Comparison of ENCODE assay signal across 15 cellular contexts in genomic region chr5:127995556-127995955, GRCh38.
DNase-seq lines count a peak whose midpoint lies in the region; TF ChIP-seq lines count a peak whose summit lies in the region.
"Had no signal": no experiment of that assay in that cellular context is flagged by ENCODE, and none has a peak within 500 bp of the region (broad histone marks: within the 10 kb centered on the region; RNA-seq: fewer than 3 reads in every experiment).

No MANE protein-coding gene starts in this region.

- peak overlapping the region; percentile 20 for H3K4me2 ChIP-seq in OCI-LY3 (ENCODE audit: low read length)
- H3K4me2 ChIP-seq: PC-9 had no signal

- H3K4me1 ChIP-seq in OCI-LY3 (ENCODE audit: low read length) (peaks cover 12% of the 10 kb centered on the region), transverse colon (peaks cover 0 to 15% (median 7%) of the 10 kb centered on the region in 4 donors)

- H3K79me2 ChIP-seq in OCI-LY3 (ENCODE audit: low read length) = no peaks in the 10 kb centered on the region

- H2AFZ ChIP-seq in OCI-LY3 (ENCODE audit: low read depth, low read length) = no peak overlapping the region
- H2AFZ ChIP-seq: PC-9 had no signal

- TF ChIP-seq POLR2A in transverse colon (IDR thresholded peaks at IDR 0.05) = no peak

- H3K27ac ChIP-seq in OCI-LY3 (ENCODE audit: low read length) (0 out of 2 replicates have a peak overlapping the region, but pooled peaks have one; percentile 42), transverse colon (no peak overlapping the region)
- H3K27ac ChIP-seq: C4-2B, PC-9, RWPE1 had no signal

- H3K27me3 ChIP-seq in OCI-LY3 (ENCODE audit: low read depth, low read length) (no peaks in the 10 kb centered on the region), transverse colon (no peaks in the 10 kb centered on the region)

- TF ChIP-seq CTCF in OCI-LY3 (IDR thresholded peaks at IDR 0.05; ENCODE audit: low read depth, low read length) = no peak
- TF ChIP-seq CTCF in fibroblast of the aortic adventitia (IDR thresholded peaks at IDR 0.05; ENCODE audit: insufficient read depth, low read length) = no peak
- TF ChIP-seq CTCF in transverse colon (IDR thresholded peaks at IDR 0.05) = no peak

- in situ Hi-C loops in transverse colon (cut with MboI; ENCODE audit: low pct_ligation_motif_present in 1 of 4, low pct_unique_long_range_greater_than_20kb in 1 of 4, low sequenced_read_pairs in 3 of 4) = no loop called here

- H4K20me1 ChIP-seq in OCI-LY3 (ENCODE audit: insufficient read depth, low read length) = no peaks in the 10 kb centered on the region

- H3K9me3 ChIP-seq in OCI-LY3 (ENCODE audit: insufficient read depth, low read length) (no peaks in the 10 kb centered on the region), transverse colon (no peaks in the 10 kb centered on the region)

- no peak overlapping the region for H3K9ac ChIP-seq in OCI-LY3 (ENCODE audit: low read length)

- TF ChIP-seq EP300 in transverse colon (IDR thresholded peaks at IDR 0.05; ENCODE audit: low read depth) = no peak

- intact Hi-C loops in transverse colon (cut with DNase I; ENCODE audit: low total_unique reads) = no loop called here

- no peaks in the 10 kb centered on the region for H3K36me3 ChIP-seq in OCI-LY3 (replicated peaks; ENCODE audit: low read depth, low read length)
- no peaks in the 10 kb centered on the region for H3K36me3 ChIP-seq in transverse colon

- DNase-seq in astrocyte of the hippocampus (ENCODE audit: low read depth, low spot score) = peak; percentile 81
- peak; percentile 42 for DNase-seq in fibroblast of the aortic adventitia (ENCODE audit: low read depth)
- no peak for DNase-seq in central memory CD4-positive, alpha-beta T cell
- no peak for DNase-seq in NCI-H2107 (lab: John Stamatoyannopoulos, UW)
- DNase-seq in transverse colon = no peak
- no peak for DNase-seq in cerebellar cortex (ENCODE audit: low spot score)
- DNase-seq: AML-193, NCI-H1105, NCI-H1694 treated with DMSO at 0.1 percent for 48 hours, NCI-H510A, NCI-H748 treated with DMSO at 0.1 percent for 48 hours, PC-9 had no signal

- H3K4me3 ChIP-seq in OCI-LY3 (ENCODE audit: low read length) (no peak overlapping the region), fibroblast of the aortic adventitia (ENCODE audit: low read depth, low read length) (no peak overlapping the region), transverse colon (no peak overlapping the region)
- H3K4me3 ChIP-seq: PC-9 had no signal

- WGBS in transverse colon (ENCODE audit: low coverage in 1 of 2), 2 donors = 81 to 100% methylated on average over 2 to 3 of the region's 3 CpGs

Comparison
In these comparisons a context has a peak if more than half of its experiments do, and no peak if none do; other contexts are left out.
1. DNase-seq: peak in astrocyte of the hippocampus (single experiment) and fibroblast of the aortic adventitia (single experiment); none in central memory CD4-positive, alpha-beta T cell (single experiment), NCI-H2107 (single experiment), transverse colon (single experiment) and cerebellar cortex (single experiment).